ENCODE assay signal across 9 cellular contexts in genomic region chr19:16446108-16447014, GRCh38. TPM values are rescaled to one million over a fixed set of nuclear protein-coding genes. Genes with fewer than 3 reads are reported as not detected.
DNase-seq lines count a peak whose midpoint lies in the region; ATAC-seq and TF ChIP-seq lines count a peak whose summit lies in the region.
"Had no signal": no experiment of that assay in that cellular context is flagged by ENCODE, and none has a peak within 500 bp of the region (broad histone marks: within the 10 kb centered on the region; RNA-seq: fewer than 3 reads in every experiment).

No MANE protein-coding gene starts in this region.

- H3K27ac ChIP-seq in CD8-positive, alpha-beta T cell (ENCODE audit: low read depth, low read length): no peak overlapping the region
- H3K27ac ChIP-seq in lower lobe of right lung: peak overlapping the region; percentile 41

- H3K4me1 Mint-ChIP-seq in CD8-positive, alpha-beta T cell (ENCODE audit: low read depth): peaks cover 59% of the 10 kb centered on the region
- peaks cover 35% of the 10 kb centered on the region for H3K4me1 Mint-ChIP-seq in activated naive CD8-positive, alpha-beta T cell treated with anti-CD3 and anti-CD28 coated beads, Interleukin-2, amount 10 ng/mL, durations not matched to agents 7 days and 5 days

- intact Hi-C loops in CD8-positive, alpha-beta T cell (cut with DNase I, micrococcal nuclease): no loop called here
- intact Hi-C loops in lower lobe of right lung (cut with DNase I) (no loop called here), head of caudate nucleus (cut with DNase I) (no loop called here)

- no peaks in the 10 kb centered on the region for H3K36me3 ChIP-seq in CD8-positive, alpha-beta T cell (ENCODE audit: insufficient read depth, low read length)
- peaks cover 6% of the 10 kb centered on the region for H3K36me3 ChIP-seq in lower lobe of right lung

- CTCF ChIA-PET in CD8-positive, alpha-beta T cell (lab: Charles Lee): no interaction called here

- H3K36me3 Mint-ChIP-seq in CD8-positive, alpha-beta T cell: peaks cover 31% of the 10 kb centered on the region
- H3K36me3 Mint-ChIP-seq in activated naive CD8-positive, alpha-beta T cell treated with anti-CD3 and anti-CD28 coated beads, Interleukin-2, amount 10 ng/mL, durations not matched to agents 7 days and 5 days: peaks cover 8% of the 10 kb centered on the region
- H3K36me3 Mint-ChIP-seq in activated naive CD4-positive, alpha-beta T cell treated with anti-CD3 and anti-CD28 coated beads, Interleukin-2, amount 50 U/mL, for 72 hours: peaks cover 4 to 12% of the 10 kb centered on the region in 2 donors

- no peak for TF ChIP-seq CTCF in CD8-positive, alpha-beta T cell (IDR thresholded peaks at IDR 0.05)
- no peak for TF ChIP-seq CTCF in lower lobe of right lung (IDR thresholded peaks at IDR 0.05)

- H3K4me3 Mint-ChIP-seq in CD8-positive, alpha-beta T cell: no peak overlapping the region
- H3K4me3 Mint-ChIP-seq in activated naive CD8-positive, alpha-beta T cell treated with anti-CD3 and anti-CD28 coated beads, Interleukin-2, amount 10 ng/mL, durations not matched to agents 7 days and 5 days: no peak overlapping the region

- H3K9me3 ChIP-seq in CD8-positive, alpha-beta T cell (ENCODE audit: low read length): no peaks in the 10 kb centered on the region
- H3K9me3 ChIP-seq in lower lobe of right lung: no peaks in the 10 kb centered on the region

- ATAC-seq in CD8-positive, alpha-beta T cell: no peak
- ATAC-seq in GM21529 (IDR thresholded peaks at IDR 0.05; ENCODE audit: unreplicated experiment) (peak; percentile 30), lower lobe of right lung (no peak), HG02981 (IDR thresholded peaks at IDR 0.05; ENCODE audit: unreplicated experiment) (no peak), GM21360 (IDR thresholded peaks at IDR 0.05; ENCODE audit: unreplicated experiment) (no peak)
- no peak for ATAC-seq in activated naive CD8-positive, alpha-beta T cell treated with anti-CD3 and anti-CD28 coated beads, Interleukin-2, amount 10 ng/mL, durations not matched to agents 7 days and 5 days (ENCODE audit: low read depth)
- ATAC-seq in activated naive CD4-positive, alpha-beta T cell treated with anti-CD3 and anti-CD28 coated beads, Interleukin-2, amount 50 U/mL, for 72 hours: no peak

- peaks cover 3% of the 10 kb centered on the region for H3K9me3 Mint-ChIP-seq in CD8-positive, alpha-beta T cell
- peaks cover 4% of the 10 kb centered on the region for H3K9me3 Mint-ChIP-seq in activated naive CD8-positive, alpha-beta T cell treated with anti-CD3 and anti-CD28 coated beads, Interleukin-2, amount 10 ng/mL, durations not matched to agents 7 days and 5 days
- peaks cover 0 to 3% of the 10 kb centered on the region in 2 donors for H3K9me3 Mint-ChIP-seq in activated naive CD4-positive, alpha-beta T cell treated with anti-CD3 and anti-CD28 coated beads, Interleukin-2, amount 50 U/mL, for 72 hours

- no peaks in the 10 kb centered on the region for H3K27me3 Mint-ChIP-seq in CD8-positive, alpha-beta T cell (ENCODE audit: low read depth)
- no peaks in the 10 kb centered on the region for H3K27me3 Mint-ChIP-seq in activated naive CD8-positive, alpha-beta T cell treated with anti-CD3 and anti-CD28 coated beads, Interleukin-2, amount 10 ng/mL, durations not matched to agents 7 days and 5 days

- no peak overlapping the region for H3K4me3 ChIP-seq in CD8-positive, alpha-beta T cell (ENCODE audit: low read depth, low read length)
- H3K4me3 ChIP-seq in lower lobe of right lung: no peak overlapping the region

- H3K4me1 ChIP-seq in CD8-positive, alpha-beta T cell (ENCODE audit: insufficient read depth, low read length): peaks cover 39% of the 10 kb centered on the region
- H3K4me1 ChIP-seq in lower lobe of right lung: peaks cover 62% of the 10 kb centered on the region

- no peak for DNase-seq in CD8-positive, alpha-beta T cell
- no peak for DNase-seq in activated naive CD8-positive, alpha-beta T cell treated with anti-CD3 and anti-CD28 coated beads, Interleukin-2, amount 10 ng/mL, durations not matched to agents 7 days and 5 days
- DNase-seq in lower lobe of right lung: no peak
- DNase-seq in head of caudate nucleus: no peak
- no peak for DNase-seq in activated naive CD4-positive, alpha-beta T cell treated with anti-CD3 and anti-CD28 coated beads, Interleukin-2, amount 50 U/mL, for 72 hours (ENCODE audit: low spot score in 2 of 2)

- H3K27me3 ChIP-seq in CD8-positive, alpha-beta T cell (ENCODE audit: insufficient read depth, low read length): no peaks in the 10 kb centered on the region
- no peaks in the 10 kb centered on the region for H3K27me3 ChIP-seq in lower lobe of right lung (ENCODE audit: low read depth)

- POLR2A ChIA-PET in CD8-positive, alpha-beta T cell (lab: Charles Lee): interaction anchor here (0.6 kb wide), 2 partner anchors 154 to 238 kb away, joined by 3 to 4 read pairs; no protein-coding TSS in a partner anchor
- POLR2A ChIA-PET in activated naive CD8-positive, alpha-beta T cell treated with anti-CD3 and anti-CD28 coated beads, Interleukin-2, amount 10 ng/mL, durations not matched to agents 7 days and 5 days (lab: Charles Lee): no interaction called here

- H3K27ac Mint-ChIP-seq in CD8-positive, alpha-beta T cell: peak overlapping the region; percentile 78
- H3K27ac Mint-ChIP-seq in activated naive CD8-positive, alpha-beta T cell treated with anti-CD3 and anti-CD28 coated beads, Interleukin-2, amount 10 ng/mL, durations not matched to agents 7 days and 5 days: peak overlapping the region; percentile 67
- peak overlapping the region in 1 of 2 donors; percentile 93 for H3K27ac Mint-ChIP-seq in activated naive CD4-positive, alpha-beta T cell treated with anti-CD3 and anti-CD28 coated beads, Interleukin-2, amount 50 U/mL, for 72 hours

RNA-seq across cellular contexts. Expression of gene EPS15L1, which starts 25.4 kb away (rescaled TPM):
- 10 to 100 TPM; 23.4 to 25.3 TPM for total RNA-seq in CD8-positive, alpha-beta T cell
- 10 to 100 TPM; 40.0 to 41.7 TPM for total RNA-seq in activated naive CD8-positive, alpha-beta T cell treated with anti-CD3 and anti-CD28 coated beads, Interleukin-2, amount 10 ng/mL, durations not matched to agents 7 days and 5 days
- 40.3 TPM for total RNA-seq in lower lobe of right lung
- 10 to 100 TPM; 35.0 to 43.8 TPM for total RNA-seq in activated naive CD4-positive, alpha-beta T cell treated with anti-CD3 and anti-CD28 coated beads, Interleukin-2, amount 50 U/mL, for 72 hours

RNA-seq across cellular contexts. Expression of gene CALR3, which starts 49.6 kb away (rescaled TPM):
- total RNA-seq in CD8-positive, alpha-beta T cell: not detected
- not detected for total RNA-seq in activated naive CD8-positive, alpha-beta T cell treated with anti-CD3 and anti-CD28 coated beads, Interleukin-2, amount 10 ng/mL, durations not matched to agents 7 days and 5 days
- total RNA-seq in lower lobe of right lung: not detected
- total RNA-seq in activated naive CD4-positive, alpha-beta T cell treated with anti-CD3 and anti-CD28 coated beads, Interleukin-2, amount 50 U/mL, for 72 hours: not detected
- total RNA-seq: T-helper 2 cell treated with Interferon-gamma antibody and Interleukin-4, amounts not matched to agents 100 ng/mL and 5 ng/mL, for 36 hours had no signal

RNA-seq across cellular contexts. Expression of gene C19orf44, which starts 49.8 kb away (rescaled TPM):
- under 1 TPM; 0.52 to 0.61 TPM for total RNA-seq in CD8-positive, alpha-beta T cell
- total RNA-seq in activated naive CD8-positive, alpha-beta T cell treated with anti-CD3 and anti-CD28 coated beads, Interleukin-2, amount 10 ng/mL, durations not matched to agents 7 days and 5 days: 1 to 10 TPM; 3.0 to 3.3 TPM
- 6.6 TPM for total RNA-seq in lower lobe of right lung
- total RNA-seq in activated naive CD4-positive, alpha-beta T cell treated with anti-CD3 and anti-CD28 coated beads, Interleukin-2, amount 50 U/mL, for 72 hours: 1 to 10 TPM; 3.1 to 4.3 TPM
